Comparison of ENCODE assay signal across 8 cellular contexts in the genomic region with DNA sequence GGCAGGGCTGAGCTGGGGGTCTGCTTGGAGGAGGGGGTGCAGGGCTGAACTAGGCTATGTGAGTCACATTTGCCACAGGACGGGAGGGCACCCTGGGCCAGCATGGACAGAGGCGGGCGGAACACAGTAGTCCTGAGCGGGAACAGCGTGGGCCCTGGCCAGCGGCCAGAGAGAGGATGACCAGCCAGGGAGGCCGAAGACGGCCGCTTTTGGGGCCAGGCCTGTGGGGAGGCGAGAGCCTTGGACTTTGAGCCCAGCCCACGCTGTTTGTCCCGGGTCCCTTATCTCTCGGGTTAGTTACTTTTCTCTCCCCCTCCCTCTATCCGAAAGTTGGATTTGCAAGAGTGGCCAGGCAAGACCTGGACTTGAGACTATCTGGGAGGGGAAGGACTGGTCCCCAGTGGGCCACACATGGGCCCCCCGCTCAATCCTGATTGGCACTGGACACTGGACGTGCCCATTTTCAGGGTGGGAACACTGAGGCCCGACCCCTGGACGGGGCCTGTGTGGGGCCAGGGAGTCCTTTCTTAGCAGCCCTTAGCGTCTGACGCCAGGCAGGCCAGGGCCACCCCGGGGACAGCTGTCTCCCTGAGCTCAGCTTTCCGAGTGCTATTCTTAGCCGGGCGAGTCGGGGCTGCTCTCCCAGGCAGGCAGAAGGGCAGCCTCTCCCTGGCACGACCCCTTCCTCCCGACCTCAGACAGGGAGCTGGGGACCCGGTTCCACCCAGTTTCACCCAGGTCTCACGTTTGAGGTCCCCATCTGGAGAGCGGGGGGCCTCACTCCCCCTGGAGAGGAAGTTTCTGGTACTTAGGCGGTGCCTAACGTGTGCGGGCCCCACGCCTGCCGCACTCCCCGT. TPM values are rescaled to one million over a fixed set of nuclear protein-coding genes. Genes with fewer than 3 reads are reported as not detected.
DNase-seq lines count a peak whose midpoint lies in the region; ATAC-seq and TF ChIP-seq lines count a peak whose summit lies in the region.

No MANE protein-coding gene starts in this region.

- H3K4me3 ChIP-seq in PC-3 (ENCODE audit: low read length) (peak overlapping the region; percentile 82), muscle layer of duodenum (ENCODE audit: low read depth in 1 of 2, low read length in 2 of 2) (peak overlapping the region; percentile 37 to 82)

- BruUV-seq in PC-3 (replicated peaks; lab: Mats Ljungman, UMichigan), result no TSS peak

- H3K27ac Mint-ChIP-seq in T-helper 2 cell treated with Interferon-gamma antibody and Interleukin-4, amounts not matched to agents 5 μg/mL and 100 μg/mL, for 36 hours, result no peak overlapping the region
- H3K27ac Mint-ChIP-seq in effector memory CD8-positive, alpha-beta T cell, result no peak overlapping the region

- no peaks in the 10 kb centered on the region for H3K9me3 Mint-ChIP-seq in T-helper 2 cell treated with Interferon-gamma antibody and Interleukin-4, amounts not matched to agents 5 μg/mL and 100 μg/mL, for 36 hours
- H3K9me3 Mint-ChIP-seq in effector memory CD8-positive, alpha-beta T cell, result no peaks in the 10 kb centered on the region

- H3K36me3 ChIP-seq in PC-3 (ENCODE audit: low read depth, low read length) (no peaks in the 10 kb centered on the region), muscle layer of duodenum (ENCODE audit: control insufficient read depth in 1 of 2, insufficient read depth in 2 of 2, low read length in 2 of 2) (no peaks in the 10 kb centered on the region)

- CTCF ChIA-PET in PC-3 (lab: Charles Lee), result no interaction called here

- H3F3A ChIP-seq in PC-3 (ENCODE audit: low read length, unreplicated experiment), result no peaks in the 10 kb centered on the region

- no peaks in the 10 kb centered on the region for H3K27me3 ChIP-seq in PC-3 (ENCODE audit: low read length)
- no peaks in the 10 kb centered on the region for H3K27me3 ChIP-seq in muscle layer of duodenum (ENCODE audit: low read depth, low read length)

- no peaks in the 10 kb centered on the region for H3K9me3 ChIP-seq in PC-3 (ENCODE audit: low read length)
- no peaks in the 10 kb centered on the region for H3K9me3 ChIP-seq in muscle layer of duodenum (ENCODE audit: control insufficient read depth in 1 of 2, low read length in 2 of 2)

- peak overlapping the region; percentile 63 for H3K9ac ChIP-seq in PC-3 (ENCODE audit: low read length)

- H3K4me3 Mint-ChIP-seq in T-helper 2 cell treated with Interferon-gamma antibody and Interleukin-4, amounts not matched to agents 5 μg/mL and 100 μg/mL, for 36 hours, result peak overlapping the region; percentile 71
- peak overlapping the region; percentile 65 to 66 for H3K4me3 Mint-ChIP-seq in effector memory CD8-positive, alpha-beta T cell

- peaks cover 11% of the 10 kb centered on the region for H3K79me2 ChIP-seq in PC-3 (ENCODE audit: low read length)

- peak overlapping the region; percentile 96 for H3K4me2 ChIP-seq in PC-3 (ENCODE audit: low read length)

- peaks cover 2% of the 10 kb centered on the region for H3K27me3 Mint-ChIP-seq in T-helper 2 cell treated with Interferon-gamma antibody and Interleukin-4, amounts not matched to agents 5 μg/mL and 100 μg/mL, for 36 hours (ENCODE audit: low read depth)
- H3K27me3 Mint-ChIP-seq in effector memory CD8-positive, alpha-beta T cell, result peaks cover 6 to 14% of the 10 kb centered on the region in 2 donors

- DNase-seq in T-helper 2 cell treated with Interferon-gamma antibody and Interleukin-4, amounts not matched to agents 5 μg/mL and 100 μg/mL, for 36 hours (ENCODE audit: low spot score), result no peak
- no peak for DNase-seq in T-helper 2 cell
- no peak for DNase-seq in PC-3
- DNase-seq in effector memory CD8-positive, alpha-beta T cell, result no peak
- DNase-seq in GM19238 (ENCODE audit: insufficient read length, low spot score), result no peak

- no peaks in the 10 kb centered on the region for H3K9me2 ChIP-seq in PC-3 (replicated peaks; ENCODE audit: low read length)

- no peaks in the 10 kb centered on the region for H3K36me3 Mint-ChIP-seq in T-helper 2 cell treated with Interferon-gamma antibody and Interleukin-4, amounts not matched to agents 5 μg/mL and 100 μg/mL, for 36 hours (ENCODE audit: low read depth)
- H3K36me3 Mint-ChIP-seq in effector memory CD8-positive, alpha-beta T cell (ENCODE audit: insufficient read depth), result peaks cover 5% of the 10 kb centered on the region

- no peak for TF ChIP-seq CTCF in PC-3 (conservative IDR thresholded peaks at IDR 0.05; ENCODE audit: low read depth, low read length)

- H2AFZ ChIP-seq in PC-3 (ENCODE audit: low read length), result peak overlapping the region; percentile 78

- ATAC-seq in PC-3, result peak; percentile 42
- peak; percentile 33 for ATAC-seq in effector memory CD8-positive, alpha-beta T cell (replicated peaks)
- ATAC-seq in HG03196 (IDR thresholded peaks at IDR 0.05; ENCODE audit: unreplicated experiment), result no peak
- ATAC-seq in HG02852 (IDR thresholded peaks at IDR 0.05; ENCODE audit: unreplicated experiment), result no peak

- POLR2A ChIA-PET in PC-3 (lab: Charles Lee; ENCODE audit: unreplicated experiment), result interaction anchor here (0.5 kb wide), 1 partner anchor 428 kb away, joined by 18 read pairs; no protein-coding TSS in a partner anchor

- H3K4me1 Mint-ChIP-seq in T-helper 2 cell treated with Interferon-gamma antibody and Interleukin-4, amounts not matched to agents 5 μg/mL and 100 μg/mL, for 36 hours (ENCODE audit: low read depth), result peaks cover 9% of the 10 kb centered on the region
- peaks cover 0 to 8% of the 10 kb centered on the region in 2 donors for H3K4me1 Mint-ChIP-seq in effector memory CD8-positive, alpha-beta T cell (ENCODE audit: low read depth in 2 of 2)

- intact Hi-C loops in PC-3 (cut with micrococcal nuclease), result no loop called here

- H4K20me1 ChIP-seq in PC-3 (ENCODE audit: low read length), result no peaks in the 10 kb centered on the region

- H3K27ac ChIP-seq in PC-3 (ENCODE audit: low read length), result no peak overlapping the region
- H3K27ac ChIP-seq in muscle layer of duodenum (ENCODE audit: low read length), result no peak overlapping the region

- no peaks in the 10 kb centered on the region for H3K4me1 ChIP-seq in PC-3 (ENCODE audit: insufficient read depth, low read length)
- peaks cover 0 to 25% of the 10 kb centered on the region in 2 donors for H3K4me1 ChIP-seq in muscle layer of duodenum (ENCODE audit: control insufficient read depth in 1 of 2, insufficient read depth in 2 of 2, low read length in 2 of 2)

RNA-seq across cellular contexts. Expression of a gene that starts 0.8 kb away (rescaled TPM):
- total RNA-seq in PC-3 (2014; rRNA removed), result 74.9 and 75.6 TPM in 2 replicates

RNA-seq across cellular contexts. Expression of a gene that starts 6.9 kb away (rescaled TPM):
- total RNA-seq in PC-3 (2014; rRNA removed), result 177 and 178 TPM in 2 replicates

RNA-seq across cellular contexts. Expression of a gene that starts 16.8 kb away (rescaled TPM):
- 102 and 111 TPM in 2 replicates for total RNA-seq in PC-3 (2014; rRNA removed)

RNA-seq across cellular contexts. Expression of a gene that starts 37.7 kb away (rescaled TPM):
- 1,797 and 2,672 TPM in 2 replicates for total RNA-seq in PC-3 (2014; rRNA removed)

RNA-seq across cellular contexts. Expression of a gene that starts 49.4 kb away (rescaled TPM):
- total RNA-seq in PC-3 (2014; rRNA removed), result 0.29 and 1.4 TPM in 2 replicates

Comparison
In these comparisons a context has a peak if more than half of its experiments do, and no peak if none do; other contexts are left out.
1. ATAC-seq: peak in PC-3 (single experiment) and effector memory CD8-positive, alpha-beta T cell (single experiment); none in HG03196 (single experiment) and HG02852 (single experiment).